28 cellular contexts compared by ENCODE assay signal in the genomic region with DNA sequence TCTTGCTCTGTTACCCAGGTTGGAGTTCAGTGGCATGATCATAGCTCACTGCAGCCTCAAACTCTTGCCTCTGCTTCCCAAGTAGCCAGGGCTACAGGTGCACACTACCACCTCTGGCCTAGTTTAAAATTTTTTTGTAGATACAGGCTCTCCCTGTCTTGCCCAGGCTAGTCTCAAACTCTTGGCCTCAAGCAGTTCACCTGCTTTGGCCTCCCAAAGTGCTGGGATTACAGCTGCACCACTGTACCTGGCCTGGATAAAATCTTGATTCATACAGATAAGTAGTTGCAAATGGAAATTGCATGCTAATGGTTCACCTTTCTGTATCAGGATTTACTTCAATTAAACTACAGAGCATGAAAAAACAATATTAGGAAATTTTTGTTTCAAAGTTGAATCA. TPM values are rescaled to one million over a fixed set of nuclear protein-coding genes. Genes with fewer than 3 reads are reported as not detected.
DNase-seq lines count a peak whose midpoint lies in the region; ATAC-seq, FAIRE-seq and TF ChIP-seq lines count a peak whose summit lies in the region.
"Had no signal": no experiment of that assay in that cellular context is flagged by ENCODE, and none has a peak within 500 bp of the region (broad histone marks: within the 10 kb centered on the region; RNA-seq: fewer than 3 reads in every experiment).

No MANE protein-coding gene starts in this region.

- no peak for ATAC-seq in HepG2
- ATAC-seq in right lobe of liver = no peak
- ATAC-seq in RWPE2 (ENCODE audit: low read depth) = no peak
- no peak for ATAC-seq in GM18858 (IDR thresholded peaks at IDR 0.05; ENCODE audit: unreplicated experiment)
- no peak for ATAC-seq in activated CD8-positive, alpha-beta memory T cell treated with anti-CD3 and anti-CD28 coated beads, Interleukin-2, amount 10 ng/mL, durations not matched to agents 7 days and 5 days
- ATAC-seq: stimulated activated naive CD8-positive, alpha-beta T cell treated with anti-CD3 and anti-CD28 coated beads, Interleukin-15, amount 100 ng/mL, for 72 hours had no signal

- H2AFZ ChIP-seq in HepG2 (ENCODE audit: low read length) = no peak overlapping the region

- peaks cover 54% of the 10 kb centered on the region for H3K4me1 Mint-ChIP-seq in activated CD4-positive, alpha-beta T cell treated with anti-CD3 and anti-CD28 coated beads, Interleukin-2, amount 10 ng/mL, durations not matched to agents 7 days and 5 days
- H3K4me1 Mint-ChIP-seq in activated CD8-positive, alpha-beta memory T cell treated with anti-CD3 and anti-CD28 coated beads, Interleukin-2, amount 10 ng/mL, durations not matched to agents 7 days and 5 days = peaks cover 40% of the 10 kb centered on the region

- intact Hi-C loops in HepG2 (cut with micrococcal nuclease; ENCODE audit: unreplicated experiment) = no loop called here
- intact Hi-C loops in right lobe of liver (cut with DNase I) = no loop called here

- H3K9ac ChIP-seq in HepG2 (ENCODE audit: insufficient read depth, low read depth, low read length) = no peak overlapping the region
- H3K9ac ChIP-seq: KMS-11, SK-N-SH had no signal

- H3K27ac Mint-ChIP-seq in activated CD4-positive, alpha-beta T cell treated with anti-CD3 and anti-CD28 coated beads, Interleukin-2, amount 10 ng/mL, durations not matched to agents 7 days and 5 days = no peak overlapping the region
- no peak overlapping the region for H3K27ac Mint-ChIP-seq in activated CD8-positive, alpha-beta memory T cell treated with anti-CD3 and anti-CD28 coated beads, Interleukin-2, amount 10 ng/mL, durations not matched to agents 7 days and 5 days
- H3K27ac Mint-ChIP-seq: activated naive CD4-positive, alpha-beta T cell treated with anti-CD3 and anti-CD28 coated beads for 36 hours; activated T-helper 1 cell treated with anti-CD3 and anti-CD28 coated beads, Interleukin-12 subunit alpha, Interleukin-12 subunit beta, Interleukin-2, Interleukin-4 antibody, amounts not matched to agents 30 ng/mL and 10 ng/mL and 1 ng/mL, durations not matched to agents 14 hours and 24 hours and 36 hours; B cell; stimulated activated naive CD8-positive, alpha-beta T cell treated with anti-CD3 and anti-CD28 coated beads, Interleukin-15, amount 100 ng/mL, for 72 hours had no signal

- no peak for DNase-seq in HepG2 (ENCODE audit: low spot score)
- DNase-seq in right lobe of liver = no peak
- DNase-seq in RWPE2 (ENCODE audit: low spot score) = no peak
- no peak for DNase-seq in activated CD4-positive, alpha-beta T cell treated with anti-CD3 and anti-CD28 coated beads, Interleukin-2, amount 10 ng/mL, durations not matched to agents 7 days and 5 days
- no peak for DNase-seq in RWPE1 (ENCODE audit: low spot score)
- DNase-seq in activated CD8-positive, alpha-beta memory T cell treated with anti-CD3 and anti-CD28 coated beads, Interleukin-2, amount 10 ng/mL, durations not matched to agents 7 days and 5 days = no peak
- DNase-seq: activated CD4-positive, alpha-beta T cell treated with anti-CD3 and anti-CD28 coated beads for 48 hours; activated naive CD4-positive, alpha-beta T cell treated with anti-CD3 and anti-CD28 coated beads for 36 hours; anterior cingulate cortex; cortex of kidney; esophagus squamous epithelium; naive B cell; NCI-H1436 treated with DMSO at 0.1 percent for 48 hours; NCI-H345; NCI-H82; occipital lobe; SK-N-SH; stimulated activated naive CD8-positive, alpha-beta T cell treated with anti-CD3 and anti-CD28 coated beads, Interleukin-15, amount 100 ng/mL, for 72 hours; T-helper 2 cell; thyroid gland had no signal

- H3K36me3 ChIP-seq in HepG2 (replicated peaks in 1 of 2; ENCODE audit: control insufficient read depth in 1 of 2, insufficient read depth in 2 of 2, low read length in 2 of 2) (no peaks in the 10 kb centered on the region), right lobe of liver (peaks cover 0 to 2% (median 0%) of the 10 kb centered on the region in 4 donors), RWPE2 (ENCODE audit: low read depth) (peaks cover 9% of the 10 kb centered on the region)
- H3K36me3 ChIP-seq: esophagus squamous epithelium, thyroid gland had no signal

- in situ Hi-C loops in HepG2 (cut with HindIII; ENCODE audit: extremely low pct_ligation_motif_present, low pct_unique_long_range_greater_than_20kb) = no loop called here

- CTCF ChIA-PET in HepG2 (lab: Yijun Ruan, JAX; ENCODE audit: low intra/inter-chr PET ratio, low total read pairs) = no interaction called here
- CTCF ChIA-PET in activated CD4-positive, alpha-beta T cell treated with anti-CD3 and anti-CD28 coated beads, Interleukin-2, amount 10 ng/mL, durations not matched to agents 7 days and 5 days (lab: Charles Lee) = no interaction called here
- CTCF ChIA-PET in RWPE1 (lab: Yijun Ruan, JAX) = interaction anchor here (0.6 kb wide), 2 partner anchors 68 to 253 kb away, joined by 3 read pairs; no protein-coding TSS in a partner anchor
- CTCF ChIA-PET in activated CD8-positive, alpha-beta memory T cell treated with anti-CD3 and anti-CD28 coated beads, Interleukin-2, amount 10 ng/mL, durations not matched to agents 7 days and 5 days (lab: Charles Lee) = no interaction called here

- H3K27me3 ChIP-seq in HepG2 (ENCODE audit: control insufficient read depth in 1 of 2, insufficient read depth in 2 of 2, low read length in 2 of 2) (no peaks in the 10 kb centered on the region; a peak in 1 of 5 replicates), right lobe of liver (no peaks in the 10 kb centered on the region), RWPE2 (ENCODE audit: insufficient read depth, poor library complexity, severe bottlenecking) (no peaks in the 10 kb centered on the region)
- H3K27me3 ChIP-seq: esophagus squamous epithelium, thyroid gland had no signal

- no peak for TF ChIP-seq RAD21 in HepG2 (CRISPR knock-in tag; IDR thresholded peaks at IDR 0.05)

- H3K4me3 ChIP-seq in HepG2 (replicated peaks in 1 of 3; ENCODE audit: insufficient read depth in 1 of 3, low read depth in 2 of 3, low read length in 3 of 3) = no peak overlapping the region
- H3K4me3 ChIP-seq in right lobe of liver = no peak overlapping the region
- no peak overlapping the region for H3K4me3 ChIP-seq in RWPE2 (ENCODE audit: severe bottlenecking)
- H3K4me3 ChIP-seq: esophagus squamous epithelium, thyroid gland had no signal

- H3K4me3 Mint-ChIP-seq in activated CD4-positive, alpha-beta T cell treated with anti-CD3 and anti-CD28 coated beads, Interleukin-2, amount 10 ng/mL, durations not matched to agents 7 days and 5 days = no peak overlapping the region
- no peak overlapping the region for H3K4me3 Mint-ChIP-seq in activated CD8-positive, alpha-beta memory T cell treated with anti-CD3 and anti-CD28 coated beads, Interleukin-2, amount 10 ng/mL, durations not matched to agents 7 days and 5 days
- H3K4me3 Mint-ChIP-seq: activated naive CD4-positive, alpha-beta T cell treated with anti-CD3 and anti-CD28 coated beads for 36 hours; activated T-helper 1 cell treated with anti-CD3 and anti-CD28 coated beads, Interleukin-12 subunit alpha, Interleukin-12 subunit beta, Interleukin-2, Interleukin-4 antibody, amounts not matched to agents 30 ng/mL and 10 ng/mL and 1 ng/mL, durations not matched to agents 14 hours and 24 hours and 36 hours; B cell had no signal

- no peak for TF ChIP-seq EP300 in HepG2 (IDR thresholded peaks at IDR 0.05; ENCODE audit: low read depth in 2 of 2, low read length in 2 of 2)
- no peak for TF ChIP-seq EP300 in HepG2 (CRISPR knock-in tag; IDR thresholded peaks at IDR 0.05; ENCODE audit: borderline replicate concordance)

- no peak for FAIRE-seq in HepG2 (lab: Jason Lieb, UNC)
- peak; percentile 53 for FAIRE-seq in islet of Langerhans (lab: Jason Lieb, UNC)
- FAIRE-seq: frontal cortex, GM18507, HTR-8/SVneo had no signal

- no TSS peak for BruUV-seq in HepG2 (replicated peaks; lab: Mats Ljungman, UMichigan)

- H3K9me3 Mint-ChIP-seq in activated CD4-positive, alpha-beta T cell treated with anti-CD3 and anti-CD28 coated beads, Interleukin-2, amount 10 ng/mL, durations not matched to agents 7 days and 5 days = no peaks in the 10 kb centered on the region
- H3K9me3 Mint-ChIP-seq in activated CD8-positive, alpha-beta memory T cell treated with anti-CD3 and anti-CD28 coated beads, Interleukin-2, amount 10 ng/mL, durations not matched to agents 7 days and 5 days (ENCODE audit: low read depth) = no peaks in the 10 kb centered on the region
- H3K9me3 Mint-ChIP-seq: activated naive CD4-positive, alpha-beta T cell treated with anti-CD3 and anti-CD28 coated beads for 36 hours; activated T-helper 1 cell treated with anti-CD3 and anti-CD28 coated beads, Interleukin-12 subunit alpha, Interleukin-12 subunit beta, Interleukin-2, Interleukin-4 antibody, amounts not matched to agents 30 ng/mL and 10 ng/mL and 1 ng/mL, durations not matched to agents 14 hours and 24 hours and 36 hours; naive B cell; stimulated activated naive CD8-positive, alpha-beta T cell treated with anti-CD3 and anti-CD28 coated beads, Interleukin-15, amount 100 ng/mL, for 72 hours had no signal

- peaks cover 53% of the 10 kb centered on the region for H3K4me1 ChIP-seq in HepG2 (ENCODE audit: insufficient read depth, low read length)
- H3K4me1 ChIP-seq in right lobe of liver = peaks cover 0 to 35% (median 13%) of the 10 kb centered on the region in 4 donors
- H3K4me1 ChIP-seq in RWPE2 (ENCODE audit: insufficient read depth, poor library complexity, severe bottlenecking) = peaks cover 60% of the 10 kb centered on the region

- H3K9me3 ChIP-seq in HepG2 (ENCODE audit: low read length) = no peaks in the 10 kb centered on the region
- H3K9me3 ChIP-seq in right lobe of liver = no peaks in the 10 kb centered on the region
- H3K9me3 ChIP-seq in RWPE2 (ENCODE audit: severe bottlenecking) = no peaks in the 10 kb centered on the region
- H3K9me3 ChIP-seq: esophagus squamous epithelium, SK-N-SH, thyroid gland had no signal

- no peak overlapping the region for H3K27ac ChIP-seq in HepG2 (ENCODE audit: extremely low read length, insufficient read depth, low read length)
- H3K27ac ChIP-seq in right lobe of liver = no peak overlapping the region
- H3K27ac ChIP-seq in RWPE2 (ENCODE audit: poor library complexity, severe bottlenecking) = peak overlapping the region; percentile 88
- H3K27ac ChIP-seq in RWPE1 = no peak overlapping the region
- H3K27ac ChIP-seq: esophagus squamous epithelium, KMS-11, thyroid gland had no signal

- no peaks in the 10 kb centered on the region for H3K27me3 Mint-ChIP-seq in activated CD4-positive, alpha-beta T cell treated with anti-CD3 and anti-CD28 coated beads, Interleukin-2, amount 10 ng/mL, durations not matched to agents 7 days and 5 days
- no peaks in the 10 kb centered on the region for H3K27me3 Mint-ChIP-seq in activated CD8-positive, alpha-beta memory T cell treated with anti-CD3 and anti-CD28 coated beads, Interleukin-2, amount 10 ng/mL, durations not matched to agents 7 days and 5 days
- H3K27me3 Mint-ChIP-seq: B cell; naive B cell; stimulated activated naive CD8-positive, alpha-beta T cell treated with anti-CD3 and anti-CD28 coated beads, Interleukin-15, amount 100 ng/mL, for 72 hours had no signal

- TF ChIP-seq CTCF in HepG2 (CRISPR knock-in tag; IDR thresholded peaks at IDR 0.05) (no peak), right lobe of liver (IDR thresholded peaks at IDR 0.05) (no peak), RWPE2 (IDR thresholded peaks at IDR 0.05; ENCODE audit: poor library complexity, severe bottlenecking) (no peak), RWPE1 (conservative IDR thresholded peaks at IDR 0.05; ENCODE audit: low read depth) (no peak)

- peaks cover 87% of the 10 kb centered on the region for H3K79me2 ChIP-seq in HepG2 (ENCODE audit: insufficient read depth, low read length)

- POLR2A ChIA-PET in HepG2 (lab: Yijun Ruan, JAX) = no interaction called here
- POLR2A ChIA-PET in activated CD4-positive, alpha-beta T cell treated with anti-CD3 and anti-CD28 coated beads, Interleukin-2, amount 10 ng/mL, durations not matched to agents 7 days and 5 days (lab: Charles Lee) = interaction anchor here (0.6 kb wide), 1 partner anchor 34 kb away, joined by 5 read pairs; no protein-coding TSS in a partner anchor
- POLR2A ChIA-PET in RWPE1 (lab: Yijun Ruan, JAX; ENCODE audit: low non-redundant PET) = no interaction called here

- 0 out of 2 replicates have a peak overlapping the region, but pooled peaks have one; percentile 10 for H3K4me2 ChIP-seq in HepG2 (ENCODE audit: low read depth, low read length)
- H3K4me2 ChIP-seq: KMS-11, SK-N-SH had no signal

- TF ChIP-seq POLR2A in HepG2 (IDR thresholded peaks at IDR 0.05; ENCODE audit: insufficient read depth in 1 of 2, low read depth in 2 of 2, low read length in 2 of 2) (no peak), right lobe of liver (IDR thresholded peaks at IDR 0.05) (no peak)

- peaks cover 61% of the 10 kb centered on the region for H4K20me1 ChIP-seq in HepG2 (ENCODE audit: insufficient read depth, low read length)

- peaks cover 5% of the 10 kb centered on the region for H3K36me3 Mint-ChIP-seq in activated CD4-positive, alpha-beta T cell treated with anti-CD3 and anti-CD28 coated beads, Interleukin-2, amount 10 ng/mL, durations not matched to agents 7 days and 5 days (ENCODE audit: low read depth)
- H3K36me3 Mint-ChIP-seq in activated CD8-positive, alpha-beta memory T cell treated with anti-CD3 and anti-CD28 coated beads, Interleukin-2, amount 10 ng/mL, durations not matched to agents 7 days and 5 days = peaks cover 1% of the 10 kb centered on the region

RNA-seq across cellular contexts. Expression of gene CD2AP, which starts 4.2 kb away (rescaled TPM):
- total RNA-seq in HepG2 (2016; rRNA removed; fragmentation: Illumina TruSeq; extraction: Trizol) (31.9 and 40.1 TPM in 2 replicates), right lobe of liver (10 to 100 TPM; 12.0 to 24.8 (median 15.1) TPM)
- total RNA-seq in HepG2 (2016; cell fraction: cytosol; rRNA removed; fragmentation: Illumina TruSeq; extraction: Trizol; ENCODE audit: low read depth) = 12.4 and 19.0 TPM in 2 replicates
- 30.7 and 38.4 TPM in 2 replicates for total RNA-seq in HepG2 (2016; cell fraction: insoluble cytoplasmic fraction; rRNA removed; fragmentation: Illumina TruSeq; extraction: Trizol)
- 12.4 and 12.6 TPM in 2 replicates for total RNA-seq in HepG2 (2016; cell fraction: membrane; rRNA removed; fragmentation: Illumina TruSeq; extraction: Trizol)
- 42.9 and 47.2 TPM in 2 replicates for total RNA-seq in HepG2 (2016; cell fraction: nucleus; rRNA removed; fragmentation: Illumina TruSeq; extraction: Trizol)
- polyA plus RNA-seq in HepG2 (2011; rRNA removed) = 6.0 and 8.6 TPM in 2 replicates
- polyA plus RNA-seq in HepG2 (2011; cell fraction: cytosol; rRNA removed) = 2.4 and 4.1 TPM in 2 replicates
- polyA plus RNA-seq in HepG2 (2011; cell fraction: nucleus; rRNA removed) = 5.8 and 8.0 TPM in 2 replicates
- polyA plus RNA-seq in HepG2 (2012) = 20.4 and 25.9 TPM in 2 replicates
- polyA plus RNA-seq in HepG2 (2016; cell fraction: cytosol; fragmentation: Illumina TruSeq; extraction: Trizol; ENCODE audit: low read depth) = 1.0 and 1.1 TPM in 2 replicates
- polyA plus RNA-seq in HepG2 (2016; cell fraction: insoluble cytoplasmic fraction; fragmentation: Illumina TruSeq; extraction: Trizol; ENCODE audit: low read depth) = 41.6 and 46.6 TPM in 2 replicates
- 5.3 and 5.7 TPM in 2 replicates for polyA plus RNA-seq in HepG2 (2016; cell fraction: membrane; fragmentation: Illumina TruSeq; extraction: Trizol; ENCODE audit: low read depth)
- 31.0 and 34.8 TPM in 2 replicates for polyA plus RNA-seq in HepG2 (2016; cell fraction: nucleus; fragmentation: Illumina TruSeq; extraction: Trizol; ENCODE audit: insufficient read depth, low read depth)
- polyA minus RNA-seq in HepG2 (2011; rRNA and poly(A)+ RNA removed; ENCODE audit: low replicate concordance) = 1.9 and 2.4 TPM in 2 replicates
- polyA minus RNA-seq in HepG2 (2011; cell fraction: cytosol; rRNA and poly(A)+ RNA removed) = 9.9 and 10.5 TPM in 2 replicates
- polyA minus RNA-seq in HepG2 (2011; cell fraction: nucleus; rRNA and poly(A)+ RNA removed) = 84.8 and 85.6 TPM in 2 replicates
- 10 to 100 TPM; 35.1 to 40.3 TPM for total RNA-seq in activated CD4-positive, alpha-beta T cell treated with anti-CD3 and anti-CD28 coated beads, Interleukin-2, amount 10 ng/mL, durations not matched to agents 7 days and 5 days
- 10 to 100 TPM; 25.5 to 30.9 TPM for total RNA-seq in activated CD8-positive, alpha-beta memory T cell treated with anti-CD3 and anti-CD28 coated beads, Interleukin-2, amount 10 ng/mL, durations not matched to agents 7 days and 5 days
